In the genomic region with DNA sequence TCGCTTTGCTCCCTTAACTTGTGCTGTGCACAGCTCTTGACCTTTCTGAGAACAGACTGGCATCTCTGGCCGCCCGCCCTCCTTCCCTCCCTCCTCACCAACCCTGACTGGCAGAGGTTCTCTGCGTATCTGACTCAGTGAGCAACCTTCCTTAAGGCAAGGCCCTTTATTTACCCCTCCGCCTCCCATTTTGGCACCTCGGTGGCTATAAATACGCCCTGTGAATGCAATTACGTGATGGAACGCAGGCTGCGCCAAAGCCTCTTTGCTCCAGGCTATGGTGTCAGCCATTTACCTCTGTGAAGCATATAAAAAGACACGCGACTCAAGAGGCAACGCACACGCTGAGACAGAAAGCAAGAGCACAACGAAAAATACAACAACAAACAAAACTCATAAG, we compare ENCODE assay signal across 25 cellular contexts.
A peak's percentile ranks its signal among the peaks of the same experiment; 100 is the strongest.
DNase-seq lines count a peak whose midpoint lies in the region; FAIRE-seq and TF ChIP-seq lines count a peak whose summit lies in the region.
"Had no signal": no experiment of that assay in that cellular context is flagged by ENCODE, and none has a peak within 500 bp of the region (broad histone marks: within the 10 kb centered on the region; RNA-seq: fewer than 3 reads in every experiment).

No MANE protein-coding gene starts in this region.

- no peak overlapping the region for H3K4me3 ChIP-seq in lower leg skin (ENCODE audit: low read depth, poor library complexity, severe bottlenecking)
- H3K4me3 ChIP-seq in vagina = no peak overlapping the region
- H3K4me3 ChIP-seq in small intestine (ENCODE audit: low read depth in 1 of 2, low read length in 2 of 2) = no peak overlapping the region
- H3K4me3 ChIP-seq: suprapubic skin had no signal

- TF ChIP-seq CTCF in lower leg skin (IDR thresholded peaks at IDR 0.05) = no peak
- no peak for TF ChIP-seq CTCF in vagina (IDR thresholded peaks at IDR 0.05)

- H3K4me1 ChIP-seq in vagina = peaks cover 6% of the 10 kb centered on the region
- H3K4me1 ChIP-seq in small intestine (ENCODE audit: control insufficient read depth in 2 of 2, insufficient read depth in 1 of 2, low read depth in 1 of 2, low read length in 1 of 2) = no peaks in the 10 kb centered on the region

- H3K9me3 ChIP-seq in vagina (no peaks in the 10 kb centered on the region), small intestine (ENCODE audit: control insufficient read depth, low read depth) (no peaks in the 10 kb centered on the region)

- H3K36me3 ChIP-seq in vagina (no peaks in the 10 kb centered on the region), small intestine (ENCODE audit: control insufficient read depth in 2 of 2, insufficient read depth in 2 of 2, low read length in 2 of 2) (no peaks in the 10 kb centered on the region)
- H3K36me3 ChIP-seq: suprapubic skin had no signal

- DNase-seq in H4 (ENCODE audit: low spot score) = peak; percentile 75
- peak; percentile 81 for DNase-seq in SK-MEL-5 (ENCODE audit: low read depth, low spot score)
- peak; percentile 80 to 90 for DNase-seq in lower leg skin (ENCODE audit: low spot score in 2 of 2)
- DNase-seq in vagina (ENCODE audit: extremely low spot score in 2 of 2) = no peak
- no peak for DNase-seq in mesenteric fat pad (ENCODE audit: low spot score)
- no peak for DNase-seq in small intestine
- DNase-seq in GM03348 (ENCODE audit: low spot score) = no peak
- DNase-seq: activated CD4-positive, alpha-beta T cell treated with anti-CD3 and anti-CD28 coated beads for 1 hour; activated CD8-positive, alpha-beta T cell treated with anti-CD3 and anti-CD28 coated beads for 36 hours; activated gamma-delta T cell; activated naive CD8-positive, alpha-beta T cell treated with anti-CD3 and anti-CD28 coated beads, Interleukin-2, amount 50 U/mL, for 24 hours; CD4-positive, CD25-positive, alpha-beta regulatory T cell; central memory CD4-positive, alpha-beta T cell; glutamatergic neuron; IMR-90; islet precursor cell; left ventricle myocardium superior; naive thymus-derived CD8-positive, alpha-beta T cell; NCI-H2107; NCI-H446 treated with DMSO at 0.1 percent for 48 hours; occipital lobe; stimulated activated naive CD4-positive, alpha-beta T cell; T-helper 2 cell had no signal

- no peak for TF ChIP-seq POLR2A in lower leg skin (IDR thresholded peaks at IDR 0.05)
- TF ChIP-seq POLR2A in vagina (IDR thresholded peaks at IDR 0.05) = no peak

- WGBS in lower leg skin, 2 donors = 43 to 55% methylated on average over 15 of the region's 15 CpGs
- WGBS in small intestine, 3 donors = 93 to 96% (median 94%) methylated on average over 15 of the region's 15 CpGs

- no peak for FAIRE-seq in small intestine (lab: Jason Lieb, UNC)
- FAIRE-seq: H1 had no signal

- peak overlapping the region; percentile 13 for H3K27ac ChIP-seq in vagina
- H3K27ac ChIP-seq in small intestine (ENCODE audit: low read depth in 1 of 2, low read length in 1 of 2) = no peak overlapping the region
- H3K27ac ChIP-seq: suprapubic skin had no signal

- in situ Hi-C loops in SK-MEL-5 (cut with HindIII; ENCODE audit: low pct_unique_long_range_greater_than_20kb, low sequenced_read_pairs) = no loop called here

- no peaks in the 10 kb centered on the region for H3K27me3 ChIP-seq in vagina
- no peaks in the 10 kb centered on the region for H3K27me3 ChIP-seq in small intestine (ENCODE audit: control insufficient read depth in 2 of 2, insufficient read depth in 2 of 2, low read length in 2 of 2)
- H3K27me3 ChIP-seq: suprapubic skin had no signal

- intact Hi-C loops in lower leg skin (cut with DNase I; ENCODE audit: low total_unique reads) (no loop called here), vagina (cut with DNase I) (no loop called here)

Comparison
In these comparisons a context has a peak if more than half of its experiments do, and no peak if none do; other contexts are left out.
1. DNase-seq: peak in H4 (single experiment), SK-MEL-5 (single experiment) and lower leg skin (2 of 2); none in vagina (0 of 2), mesenteric fat pad (single experiment), small intestine (single experiment) and GM03348 (single experiment).